ENCODE assay signal across 10 cellular contexts in the genomic region with DNA sequence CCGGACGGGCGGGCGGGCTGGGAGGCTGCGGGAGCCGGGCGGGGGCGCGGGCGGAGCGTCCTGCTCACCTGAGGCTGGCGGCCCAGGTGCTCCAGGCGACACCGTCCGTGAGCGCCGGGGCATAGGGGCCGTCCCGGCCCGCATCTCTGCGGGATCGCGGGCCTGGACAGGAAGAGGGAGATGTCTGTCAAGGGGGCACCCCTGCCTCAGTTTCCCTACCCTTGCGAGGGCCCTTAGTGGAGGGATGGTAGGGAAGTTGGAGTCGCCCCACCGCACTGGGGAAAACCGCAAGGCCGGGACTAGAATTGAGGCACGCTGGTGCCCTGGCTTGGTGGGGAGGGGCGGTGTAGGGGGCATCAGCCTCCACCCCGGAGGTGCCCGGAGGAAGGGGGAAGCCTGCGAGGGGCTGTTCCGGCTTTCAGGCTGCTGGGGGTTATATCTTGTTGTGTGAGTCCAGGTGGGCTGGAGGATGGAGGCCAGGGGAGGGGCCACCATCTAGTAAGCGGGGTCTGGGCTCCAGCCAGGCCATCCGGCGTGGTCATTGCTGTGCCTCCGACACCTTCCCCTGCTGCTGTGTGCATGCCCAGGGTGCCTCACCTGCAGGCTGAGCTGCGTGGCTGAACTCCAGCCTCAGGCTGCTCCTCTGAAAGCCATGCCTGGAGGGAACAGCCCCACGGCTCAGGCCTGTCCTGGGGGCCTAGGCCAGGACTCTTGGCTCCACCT. TPM values are rescaled to one million over a fixed set of nuclear protein-coding genes. Genes with fewer than 3 reads are reported as not detected.
DNase-seq lines count a peak whose midpoint lies in the region; ATAC-seq, FAIRE-seq and TF ChIP-seq lines count a peak whose summit lies in the region.
"Had no signal": no experiment of that assay in that cellular context is flagged by ENCODE, and none has a peak within 500 bp of the region (broad histone marks: within the 10 kb centered on the region; RNA-seq: fewer than 3 reads in every experiment).

No MANE protein-coding gene starts in this region.

- CTCF ChIA-PET in SK-N-SH (lab: Yijun Ruan, JAX) = no interaction called here

- no peak for TF ChIP-seq RAD21 in SK-N-SH (IDR thresholded peaks at IDR 0.05; ENCODE audit: low read length)

- intact Hi-C loops in body of pancreas (cut with DNase I) = loop anchor here (5.0 kb wide), 1 partner anchor 34 kb away; no protein-coding TSS in a partner anchor
- intact Hi-C loops in kidney (cut with DNase I) = no loop called here

- no peaks in the 10 kb centered on the region for H3K79me2 ChIP-seq in SK-N-SH (ENCODE audit: insufficient read depth)

- no peaks in the 10 kb centered on the region for H3F3A ChIP-seq in SK-N-SH (replicated peaks; ENCODE audit: insufficient read depth)

- H2AFZ ChIP-seq in SK-N-SH (ENCODE audit: low read depth) = no peak overlapping the region

- no peak for TF ChIP-seq EP300 in SK-N-SH (IDR thresholded peaks at IDR 0.05; ENCODE audit: borderline replicate concordance in 1 of 2, low read depth in 1 of 2, low read length in 1 of 2)

- WGBS in SK-N-SH (ENCODE audit: low lambda C conversion rate) = 29% methylated on average over 13 of the region's 40 CpGs
- 6 to 20% methylated on average over 2 to 40 of the region's 40 CpGs for WGBS in body of pancreas, 2 donors

- peak overlapping the region; percentile 68 for H3K4me2 ChIP-seq in SK-N-SH

- no peaks in the 10 kb centered on the region for H3K27me3 ChIP-seq in SK-N-SH (ENCODE audit: insufficient read depth)
- H3K27me3 ChIP-seq in body of pancreas = no peaks in the 10 kb centered on the region
- no peaks in the 10 kb centered on the region for H3K27me3 ChIP-seq in stomach smooth muscle (ENCODE audit: control insufficient read depth in 1 of 2, insufficient read depth in 2 of 2, low read length in 2 of 2)

- DNase-seq in SK-N-SH = peak; percentile 56
- DNase-seq in body of pancreas = peak in 2 of 4 donors; percentile 41 to 45
- DNase-seq in kidney = peak; percentile 75
- no peak for DNase-seq in nucleus accumbens (lab: John Stamatoyannopoulos, UW)

- H3K9ac ChIP-seq in SK-N-SH (no peak overlapping the region), kidney (ENCODE audit: low read length in 2 of 2) (peak overlapping the region; percentile 26 to 54), stomach smooth muscle (ENCODE audit: low read length in 2 of 2) (peak overlapping the region; percentile 76 to 80)

- no peak for ATAC-seq in SK-N-SH treated with all-trans-retinoic acid at 6 μM for 48 hours
- peak; percentile 3 for ATAC-seq in body of pancreas
- no peak for ATAC-seq in HG03025 (IDR thresholded peaks at IDR 0.05; ENCODE audit: low FRiP score, unreplicated experiment)
- ATAC-seq in GM18511 (IDR thresholded peaks at IDR 0.05; ENCODE audit: unreplicated experiment) = no peak

- H3K4me1 ChIP-seq in SK-N-SH (ENCODE audit: control insufficient read depth in 1 of 2, insufficient read depth in 2 of 2, low read depth in 1 of 2, low read length in 1 of 2) (peaks cover 0 to 22% of the 10 kb centered on the region in 2 experiments; a peak in 1 of 4 replicates), body of pancreas (peaks cover 84% of the 10 kb centered on the region), kidney (ENCODE audit: control insufficient read depth in 1 of 2, insufficient read depth in 1 of 2, low read depth in 1 of 2, low read length in 2 of 2) (peaks cover 12 to 53% of the 10 kb centered on the region in 2 donors), stomach smooth muscle (ENCODE audit: control insufficient read depth, insufficient read depth, low read length) (peaks cover 79% of the 10 kb centered on the region)

- no peaks in the 10 kb centered on the region for H3K9me3 ChIP-seq in SK-N-SH
- H3K9me3 ChIP-seq in body of pancreas = no peaks in the 10 kb centered on the region
- H3K9me3 ChIP-seq in kidney (ENCODE audit: control insufficient read depth in 1 of 2, low read length in 2 of 2) = no peaks in the 10 kb centered on the region
- no peaks in the 10 kb centered on the region for H3K9me3 ChIP-seq in stomach smooth muscle (ENCODE audit: control insufficient read depth in 2 of 2, low read length in 2 of 2)

- H3K27ac ChIP-seq in SK-N-SH (ENCODE audit: low read depth in 2 of 2, low read length in 1 of 2) (no peak overlapping the region), body of pancreas (peak overlapping the region; percentile 78 to 94 (median 93)), kidney (ENCODE audit: low read depth in 2 of 2, low read length in 2 of 2) (no peak overlapping the region), stomach smooth muscle (ENCODE audit: low read length) (no peak overlapping the region)

- no peak for TF ChIP-seq POLR2A in body of pancreas (IDR thresholded peaks at IDR 0.05)

- TF ChIP-seq CTCF in SK-N-SH (IDR thresholded peaks at IDR 0.05) (no peak), body of pancreas (IDR thresholded peaks at IDR 0.05) (no peak), kidney (IDR thresholded peaks at IDR 0.05; ENCODE audit: borderline replicate concordance, extremely low read depth, insufficient read depth) (no peak)

- H4K20me1 ChIP-seq in SK-N-SH (ENCODE audit: insufficient read depth) = no peaks in the 10 kb centered on the region

- peak overlapping the region; percentile 46 to 47; a peak in 3 of 4 replicates for H3K4me3 ChIP-seq in SK-N-SH (ENCODE audit: low read depth in 2 of 2, low read length in 1 of 2)
- H3K4me3 ChIP-seq in body of pancreas = peak overlapping the region in 1 of 2 donors; percentile 28
- H3K4me3 ChIP-seq in kidney (ENCODE audit: low read length in 2 of 2) = peak overlapping the region; percentile 31 to 55
- H3K4me3 ChIP-seq in stomach smooth muscle (ENCODE audit: low read length in 2 of 2) = peak overlapping the region; percentile 78 to 83

- H3K9me2 ChIP-seq in SK-N-SH = no peaks in the 10 kb centered on the region

- POLR2A ChIA-PET in SK-N-SH (lab: Yijun Ruan, JAX) = no interaction called here

- FAIRE-seq in kidney (lab: Jason Lieb, UNC) = no peak

- H3K36me3 ChIP-seq in SK-N-SH (replicated peaks in 1 of 2; ENCODE audit: control insufficient read depth in 1 of 2, insufficient read depth in 2 of 2, low read length in 1 of 2) (no peaks in the 10 kb centered on the region), body of pancreas (replicated peaks in 1 of 2; ENCODE audit: insufficient read depth in 1 of 2, low read depth in 2 of 2) (no peaks in the 10 kb centered on the region), kidney (ENCODE audit: control insufficient read depth in 1 of 2, insufficient read depth in 2 of 2, low read length in 2 of 2) (no peaks in the 10 kb centered on the region), stomach smooth muscle (ENCODE audit: control insufficient read depth in 2 of 2, insufficient read depth in 2 of 2, low read length in 2 of 2) (no peaks in the 10 kb centered on the region)

TF ChIP-seq in SK-N-SH, 30 proteins besides CTCF, POLR2A, EP300 and RAD21:
- TF ChIP-seq POLR2AphosphoS5 (IDR thresholded peaks at IDR 0.05; ENCODE audit: low read depth, low read length) (no peak), RXRA (IDR thresholded peaks at IDR 0.05; ENCODE audit: borderline replicate concordance, low read depth) (no peak), CHD2 (IDR thresholded peaks at IDR 0.05; ENCODE audit: low read length, partially characterized antibody) (no peak), RFX5 (IDR thresholded peaks at IDR 0.05; ENCODE audit: low read length) (no peak)

TF ChIP-seq in SK-N-SH treated with all-trans-retinoic acid at 6 μM for 48 hours, 23 proteins besides CTCF, POLR2A, EP300 and RAD21 (continues in another document):
- TF ChIP-seq GLIS3 (CRISPR knock-in tag; IDR thresholded peaks at IDR 0.05) (no peak), SNAI2 (CRISPR knock-in tag; IDR thresholded peaks at IDR 0.05) (no peak), RARB (CRISPR knock-in tag; IDR thresholded peaks at IDR 0.05) (no peak), ZFP30 (CRISPR knock-in tag; IDR thresholded peaks at IDR 0.05) (no peak), POU6F1 (CRISPR knock-in tag; IDR thresholded peaks at IDR 0.05; ENCODE audit: borderline replicate concordance, low read depth) (no peak), ZFP3 (CRISPR knock-in tag; IDR thresholded peaks at IDR 0.05) (no peak)

RNA-seq across cellular contexts. Expression of gene VWA1, which starts 0.6 kb away (rescaled TPM):
- polyA plus RNA-seq in SK-N-SH (2012; rRNA removed) (5.3 and 7.4 TPM in 2 replicates), kidney (ENCODE audit: insufficient read depth, low read depth, low replicate concordance) (103 TPM)
- 3.2 and 5.0 TPM in 2 replicates for polyA plus RNA-seq in SK-N-SH (2012; cell fraction: cytosol; rRNA removed)
- 5.7 and 8.5 TPM in 2 replicates for polyA plus RNA-seq in SK-N-SH (2012; cell fraction: nucleus; rRNA removed)
- total RNA-seq in body of pancreas (10 to 100 TPM; 47.1 to 55.5 TPM), kidney (116 TPM)
- total RNA-seq: CD4-positive, CD25-positive, alpha-beta regulatory T cell had no signal
- polyA plus RNA-seq: CD4-positive, CD25-positive, alpha-beta regulatory T cell had no signal

RNA-seq across cellular contexts. Expression of gene ATAD3C, which starts 13.4 kb away (rescaled TPM):
- polyA plus RNA-seq in SK-N-SH (2012; rRNA removed) (0.38 and 0.49 TPM in 2 replicates), kidney (ENCODE audit: insufficient read depth, low read depth, low replicate concordance) (14.3 TPM)
- 0.22 and 0.27 TPM in 2 replicates for polyA plus RNA-seq in SK-N-SH (2012; cell fraction: cytosol; rRNA removed)
- polyA plus RNA-seq in SK-N-SH (2012; cell fraction: nucleus; rRNA removed) = 0.37 and 0.52 TPM in 2 replicates
- total RNA-seq in body of pancreas (1 to 10 TPM; 1.6 to 2.3 TPM), kidney (10.0 TPM)

RNA-seq across cellular contexts. Expression of gene ANKRD65, which starts 15.0 kb away (rescaled TPM):
- polyA plus RNA-seq in SK-N-SH (2012; rRNA removed) (0.06 and 0.07 TPM in 2 replicates), kidney (ENCODE audit: insufficient read depth, low read depth, low replicate concordance) (7.1 TPM)
- 0.04 and 0.05 TPM in 2 replicates for polyA plus RNA-seq in SK-N-SH (2012; cell fraction: cytosol; rRNA removed)
- polyA plus RNA-seq in SK-N-SH (2012; cell fraction: nucleus; rRNA removed) = 0.43 and 0.46 TPM in 2 replicates
- total RNA-seq in body of pancreas (10 to 100 TPM; 11.2 to 15.5 TPM), kidney (5.2 TPM)
- total RNA-seq: CD4-positive, CD25-positive, alpha-beta regulatory T cell; mononuclear cell had no signal

RNA-seq across cellular contexts. Expression of gene MRPL20, which starts 29.0 kb away (rescaled TPM):
- polyA plus RNA-seq in SK-N-SH (2012; rRNA removed) (159 and 210 TPM in 2 replicates), kidney (ENCODE audit: insufficient read depth, low read depth, low replicate concordance) (221 TPM)
- 202 and 236 TPM in 2 replicates for polyA plus RNA-seq in SK-N-SH (2012; cell fraction: cytosol; rRNA removed)
- 104 and 133 TPM in 2 replicates for polyA plus RNA-seq in SK-N-SH (2012; cell fraction: nucleus; rRNA removed)
- total RNA-seq in body of pancreas (10 to 100 TPM; 72.8 to 85.9 TPM), kidney (103 TPM)

RNA-seq across cellular contexts. Expression of gene ATAD3B, which starts 35.5 kb away (rescaled TPM):
- polyA plus RNA-seq in SK-N-SH (2012; rRNA removed) = 47.6 and 71.6 TPM in 2 replicates
- 13.5 and 13.8 TPM in 2 replicates for polyA plus RNA-seq in SK-N-SH (2012; cell fraction: cytosol; rRNA removed)
- 255 and 261 TPM in 2 replicates for polyA plus RNA-seq in SK-N-SH (2012; cell fraction: nucleus; rRNA removed)
- total RNA-seq in body of pancreas = 10 to 100 TPM; 16.6 to 37.2 TPM
- 28.8 TPM for total RNA-seq in kidney
- 13.3 TPM for polyA plus RNA-seq in kidney (ENCODE audit: insufficient read depth, low read depth, low replicate concordance)

Comparison
In these comparisons a context has a peak if more than half of its experiments do, and no peak if none do; other contexts are left out.
1. DNase-seq: peak in SK-N-SH (single experiment) and kidney (single experiment); none in nucleus accumbens (0 of 56).
2. H3K27ac ChIP-seq: peak in body of pancreas (4 of 4); none in SK-N-SH (0 of 2), kidney (0 of 2) and stomach smooth muscle (single experiment).